ENCODE assay signal across 8 cellular contexts in the genomic region with DNA sequence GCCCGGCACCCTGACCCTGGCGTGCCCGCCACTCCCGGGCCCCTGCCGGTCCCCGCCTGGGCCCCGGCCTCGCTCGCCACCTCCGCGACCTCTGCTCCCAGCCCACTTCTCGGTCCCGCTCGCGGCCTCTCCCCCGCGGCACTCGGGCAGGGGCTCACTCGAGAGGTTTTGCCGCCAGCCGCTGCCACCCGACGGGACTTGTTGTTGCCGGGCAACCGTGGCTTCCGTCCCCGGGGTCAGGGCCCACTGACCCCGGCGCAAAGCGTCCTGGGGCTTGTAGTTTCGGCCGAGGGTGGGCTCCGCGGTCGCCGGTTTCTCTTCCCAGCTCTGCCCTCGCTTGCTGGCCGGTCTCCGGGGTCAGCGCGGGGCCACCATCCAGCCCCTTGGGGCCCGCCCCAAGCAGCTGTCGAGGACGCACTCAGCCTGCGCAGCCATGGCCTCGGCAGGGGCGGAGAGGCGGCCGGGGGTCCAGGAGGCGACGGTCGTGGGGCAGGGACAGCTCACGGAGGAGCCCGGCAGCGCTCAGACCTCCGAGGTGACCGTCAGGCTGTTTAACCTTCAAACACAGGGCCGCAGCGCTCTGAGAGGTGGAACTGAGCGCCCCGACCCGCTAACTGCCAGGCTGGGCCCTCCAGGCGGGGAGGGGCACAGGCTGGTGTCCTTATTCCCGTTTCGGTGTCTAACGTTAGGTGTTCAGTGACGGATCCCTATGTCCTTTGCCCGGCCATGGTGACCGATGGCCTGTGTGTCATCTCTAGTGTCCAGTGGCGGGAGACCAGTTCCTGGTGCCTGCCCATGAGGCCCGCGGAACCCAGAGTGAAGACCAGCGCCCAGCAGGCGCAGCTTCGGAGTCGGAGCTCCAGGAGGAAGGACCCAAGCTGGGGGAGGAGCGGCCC. TPM values are rescaled to one million over a fixed set of nuclear protein-coding genes. Genes with fewer than 3 reads are reported as not detected.
DNase-seq lines count a peak whose midpoint lies in the region; ATAC-seq, FAIRE-seq and TF ChIP-seq lines count a peak whose summit lies in the region.

A gene with protein sequence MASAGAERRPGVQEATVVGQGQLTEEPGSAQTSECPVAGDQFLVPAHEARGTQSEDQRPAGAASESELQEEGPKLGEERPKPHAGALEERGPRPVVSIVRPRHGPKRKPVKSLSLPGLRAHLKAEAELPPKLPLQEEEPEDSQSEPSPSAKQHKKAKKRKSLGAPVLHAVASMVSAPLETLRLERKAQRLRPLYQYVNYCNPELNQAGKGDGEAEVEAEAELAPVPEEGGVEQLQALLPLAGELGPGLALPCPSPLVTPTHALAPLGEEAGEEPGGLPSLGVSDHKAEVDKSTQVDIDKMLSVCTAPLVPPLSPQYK (plus strand): TSS at position 277 of the 896 bp plus-strand sequence. CDS start 157 bp downstream, at position 434.
TSS of gene ENKD1 (minus strand) at position 213 of the 896 bp plus-strand sequence. CDS start 308 bp downstream, outside the sequence.

- peak within 1 kb of the TSS; percentile 85 for H3K4me2 ChIP-seq in keratinocyte (ENCODE audit: control insufficient read depth, extremely low read depth, insufficient read depth, low read depth, low read length)

- no peaks in the 10 kb centered on the region for H3K79me2 ChIP-seq in keratinocyte (ENCODE audit: control insufficient read depth, insufficient read depth, low read length)

- dilution Hi-C loops in keratinocyte (cut with MboI; ENCODE audit: extremely low pct_ligation_motif_present, low sequenced_read_pairs), result no loop called here

- no peak for TF ChIP-seq CTCF in keratinocyte (optimal IDR thresholded peaks at IDR 0.05 in 1 of 3, IDR thresholded peaks at IDR 0.05 in 1 of 3, conservative IDR thresholded peaks at IDR 0.05 in 1 of 3; ENCODE audit: extremely low read depth in 1 of 3, insufficient read depth in 2 of 3, low read length in 3 of 3)

- H3K4me3 ChIP-seq in keratinocyte (ENCODE audit: control insufficient read depth in 2 of 3, extremely low read depth in 1 of 3, insufficient read depth in 2 of 3, low read depth in 1 of 3, low read length in 3 of 3), result peak within 1 kb of the TSS; percentile 46 to 79 (median 60)

- H3K9ac ChIP-seq in keratinocyte (ENCODE audit: control insufficient read depth, extremely low read depth, insufficient read depth, low read length), result peak within 1 kb of the TSS; percentile 57

- ATAC-seq in HG02571 (IDR thresholded peaks at IDR 0.05; ENCODE audit: unreplicated experiment) (peak; percentile 57), GM18873 (IDR thresholded peaks at IDR 0.05; ENCODE audit: low FRiP score, unreplicated experiment) (no peak)

- no peaks in the 10 kb centered on the region for H3K27me3 ChIP-seq in keratinocyte (ENCODE audit: control insufficient read depth, extremely low read depth, insufficient read depth, low read length)

- H3K36me3 ChIP-seq in keratinocyte (ENCODE audit: control insufficient read depth in 2 of 2, extremely low read depth in 1 of 2, insufficient read depth in 2 of 2, low read length in 2 of 2), result peaks cover 1 to 5% of the 10 kb centered on the region in 2 experiments

- H3K27ac ChIP-seq in caudate nucleus (ENCODE audit: low read depth, low read length), result peak within 1 kb of the TSS; percentile 91
- no peak within 1 kb of the TSS for H3K27ac ChIP-seq in keratinocyte (ENCODE audit: control insufficient read depth, insufficient read depth, low read length)

- DNase-seq in GM03348 (ENCODE audit: low spot score) (peak; percentile 86), NCI-H1694 treated with DMSO at 0.1 percent for 48 hours (lab: John Stamatoyannopoulos, UW) (peak; percentile 50), caudate nucleus (lab: John Stamatoyannopoulos, UW) (peak in 59 of 61 donors; percentile 21 to 91 (median 70)), keratinocyte (ENCODE audit: low read depth, low spot score) (no peak)
- peak; percentile 53 to 76 (median 66) for DNase-seq in activated CD4-positive, CD25-positive, alpha-beta regulatory T cell (lab: John Stamatoyannopoulos, UW)
- peak; percentile 56 to 73 (median 63) for DNase-seq in stimulated activated CD4-positive, alpha-beta T cell treated with anti-CD3 and anti-CD28 coated beads, Interleukin-12 subunit alpha, Interleukin-12 subunit beta, amount 100 ng/mL, for 48 hours (ENCODE audit: low read depth in 2 of 3, low spot score in 1 of 3)

- H2AFZ ChIP-seq in keratinocyte (ENCODE audit: control insufficient read depth, low read length), result peak within 1 kb of the TSS; percentile 71

- no peaks in the 10 kb centered on the region for H4K20me1 ChIP-seq in keratinocyte (ENCODE audit: control insufficient read depth, extremely low read depth, insufficient read depth, low read length)

- peaks cover 10% of the 10 kb centered on the region for H3K4me1 ChIP-seq in keratinocyte (ENCODE audit: control insufficient read depth, extremely low read depth, insufficient read depth, low read length)

- no peaks in the 10 kb centered on the region for H3K9me1 ChIP-seq in keratinocyte (ENCODE audit: control insufficient read depth, extremely low read depth, insufficient read depth, low read length)

- H3K9me3 ChIP-seq in keratinocyte (ENCODE audit: control insufficient read depth, low read depth, low read length), result no peaks in the 10 kb centered on the region

- no peak for FAIRE-seq in keratinocyte (lab: Jason Lieb, UNC)

RNA-seq across cellular contexts. Expression of the first gene that starts in this region (rescaled TPM):
- polyA plus RNA-seq in keratinocyte, result 0.10 to 0.24 TPM (median 0.17 TPM) in 3 replicates
- not detected for polyA plus RNA-seq in keratinocyte (2011; ENCODE audit: low read depth)
- 0.31 TPM in 1 of 2 replicates, not detected in the other for polyA plus RNA-seq in keratinocyte (2011; cell fraction: cytosol; rRNA removed)
- 0.29 and 0.41 TPM in 2 replicates for polyA plus RNA-seq in keratinocyte (2011; cell fraction: nucleus; rRNA removed)
- 0.34 TPM in 1 of 2 replicates, not detected in the other for polyA plus RNA-seq in keratinocyte (2012; ENCODE audit: low replicate concordance)
- not detected in 3 replicates for polyA minus RNA-seq in keratinocyte
- not detected for polyA minus RNA-seq in keratinocyte (2011; cell fraction: cytosol; rRNA and poly(A)+ RNA removed)
- polyA minus RNA-seq in keratinocyte (2011; cell fraction: nucleus; rRNA and poly(A)+ RNA removed), result not detected in 2 replicates

RNA-seq across cellular contexts. Expression of gene ENKD1, which starts in this region (rescaled TPM):
- 4.3 to 4.6 TPM (median 4.4 TPM) in 3 replicates for polyA plus RNA-seq in keratinocyte
- 10.4 TPM for polyA plus RNA-seq in keratinocyte (2011; ENCODE audit: low read depth)
- polyA plus RNA-seq in keratinocyte (2011; cell fraction: cytosol; rRNA removed), result 1.1 and 3.1 TPM in 2 replicates
- 5.6 and 8.4 TPM in 2 replicates for polyA plus RNA-seq in keratinocyte (2011; cell fraction: nucleus; rRNA removed)
- polyA plus RNA-seq in keratinocyte (2012; ENCODE audit: low replicate concordance), result 5.0 and 7.6 TPM in 2 replicates
- 2.3 to 7.6 TPM (median 3.8 TPM) in 3 replicates for polyA minus RNA-seq in keratinocyte
- polyA minus RNA-seq in keratinocyte (2011; cell fraction: cytosol; rRNA and poly(A)+ RNA removed), result 10.0 TPM
- 3.0 and 3.3 TPM in 2 replicates for polyA minus RNA-seq in keratinocyte (2011; cell fraction: nucleus; rRNA and poly(A)+ RNA removed)
